ENCODE assay signal across 1 cellular context in the genomic region with DNA sequence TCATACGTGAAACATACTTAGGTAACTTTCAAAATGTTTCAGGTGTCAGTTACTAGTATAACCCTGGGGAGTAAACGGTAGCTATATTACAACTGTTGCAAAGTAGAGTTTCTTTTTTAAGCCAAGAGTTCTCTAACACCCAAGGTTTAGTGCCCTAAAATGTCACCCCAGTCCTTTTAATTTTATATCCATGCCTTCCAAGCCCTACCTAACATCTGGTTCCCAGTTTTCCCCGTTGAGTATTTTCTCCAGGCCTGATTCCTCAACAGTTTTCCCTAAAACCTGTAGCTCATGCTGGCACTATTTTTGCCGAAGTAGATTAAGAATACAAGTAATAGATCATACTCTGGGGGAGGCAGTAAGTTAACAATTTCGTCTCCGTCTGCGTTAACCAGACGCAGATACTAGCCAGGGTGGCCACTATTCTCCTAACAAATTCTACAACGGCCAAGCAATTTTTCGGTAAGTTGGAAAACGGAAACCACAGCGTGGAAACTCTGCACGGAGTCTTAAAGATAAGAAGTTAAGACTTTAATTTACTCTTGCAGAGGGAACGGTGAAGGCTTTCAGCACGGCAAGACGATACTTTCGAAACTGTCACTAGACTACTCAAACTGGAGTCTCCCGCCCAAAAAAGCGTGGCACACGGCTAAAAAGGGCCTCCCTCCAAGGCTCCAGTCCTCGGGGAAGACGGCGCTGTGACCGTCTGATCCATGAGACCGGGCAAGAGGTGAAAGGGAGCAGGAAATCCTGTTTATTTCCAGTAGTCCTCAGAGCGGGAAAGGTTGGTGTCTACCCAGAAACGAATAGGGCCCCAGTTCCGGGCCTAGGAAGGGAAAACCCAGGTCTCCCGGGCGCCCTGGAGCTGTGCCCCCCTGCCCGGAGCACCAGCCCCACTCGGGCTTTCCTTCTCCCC.
TF ChIP-seq lines count a peak whose summit lies in the region.

No MANE protein-coding gene starts in this region.

TF ChIP-seq in SK-N-SH treated with all-trans-retinoic acid at 6 μM for 48 hours, 23 proteins besides CTCF, POLR2A, EP300 and RAD21 (continued from another document):
- TF ChIP-seq ARNTL (CRISPR knock-in tag; IDR thresholded peaks at IDR 0.05; ENCODE audit: borderline replicate concordance, low read depth) (no peak), TCF4 (CRISPR knock-in tag; IDR thresholded peaks at IDR 0.05; ENCODE audit: borderline replicate concordance) (no peak), ZFP30 (CRISPR knock-in tag; IDR thresholded peaks at IDR 0.05) (no peak), PPARA (CRISPR knock-in tag; IDR thresholded peaks at IDR 0.05; ENCODE audit: borderline replicate concordance) (no peak), ISL1 (CRISPR knock-in tag; IDR thresholded peaks at IDR 0.05) (no peak), ZFP3 (CRISPR knock-in tag; IDR thresholded peaks at IDR 0.05) (no peak), CSDC2 (CRISPR knock-in tag; IDR thresholded peaks at IDR 0.05) (no peak), TOX (CRISPR knock-in tag; IDR thresholded peaks at IDR 0.05; ENCODE audit: borderline replicate concordance) (no peak), ZNF8 (CRISPR knock-in tag; IDR thresholded peaks at IDR 0.05) (no peak)
- TF ChIP-seq, protein P1, sequence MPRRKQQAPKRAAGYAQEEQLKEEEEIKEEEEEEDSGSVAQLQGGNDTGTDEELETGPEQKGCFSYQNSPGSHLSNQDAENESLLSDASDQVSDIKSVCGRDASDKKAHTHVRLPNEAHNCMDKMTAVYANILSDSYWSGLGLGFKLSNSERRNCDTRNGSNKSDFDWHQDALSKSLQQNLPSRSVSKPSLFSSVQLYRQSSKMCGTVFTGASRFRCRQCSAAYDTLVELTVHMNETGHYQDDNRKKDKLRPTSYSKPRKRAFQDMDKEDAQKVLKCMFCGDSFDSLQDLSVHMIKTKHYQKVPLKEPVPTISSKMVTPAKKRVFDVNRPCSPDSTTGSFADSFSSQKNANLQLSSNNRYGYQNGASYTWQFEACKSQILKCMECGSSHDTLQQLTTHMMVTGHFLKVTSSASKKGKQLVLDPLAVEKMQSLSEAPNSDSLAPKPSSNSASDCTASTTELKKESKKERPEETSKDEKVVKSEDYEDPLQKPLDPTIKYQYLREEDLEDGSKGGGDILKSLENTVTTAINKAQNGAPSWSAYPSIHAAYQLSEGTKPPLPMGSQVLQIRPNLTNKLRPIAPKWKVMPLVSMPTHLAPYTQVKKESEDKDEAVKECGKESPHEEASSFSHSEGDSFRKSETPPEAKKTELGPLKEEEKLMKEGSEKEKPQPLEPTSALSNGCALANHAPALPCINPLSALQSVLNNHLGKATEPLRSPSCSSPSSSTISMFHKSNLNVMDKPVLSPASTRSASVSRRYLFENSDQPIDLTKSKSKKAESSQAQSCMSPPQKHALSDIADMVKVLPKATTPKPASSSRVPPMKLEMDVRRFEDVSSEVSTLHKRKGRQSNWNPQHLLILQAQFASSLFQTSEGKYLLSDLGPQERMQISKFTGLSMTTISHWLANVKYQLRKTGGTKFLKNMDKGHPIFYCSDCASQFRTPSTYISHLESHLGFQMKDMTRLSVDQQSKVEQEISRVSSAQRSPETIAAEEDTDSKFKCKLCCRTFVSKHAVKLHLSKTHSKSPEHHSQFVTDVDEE (CRISPR knock-in tag; IDR thresholded peaks at IDR 0.05) = no peak
- TF ChIP-seq, protein P2, sequence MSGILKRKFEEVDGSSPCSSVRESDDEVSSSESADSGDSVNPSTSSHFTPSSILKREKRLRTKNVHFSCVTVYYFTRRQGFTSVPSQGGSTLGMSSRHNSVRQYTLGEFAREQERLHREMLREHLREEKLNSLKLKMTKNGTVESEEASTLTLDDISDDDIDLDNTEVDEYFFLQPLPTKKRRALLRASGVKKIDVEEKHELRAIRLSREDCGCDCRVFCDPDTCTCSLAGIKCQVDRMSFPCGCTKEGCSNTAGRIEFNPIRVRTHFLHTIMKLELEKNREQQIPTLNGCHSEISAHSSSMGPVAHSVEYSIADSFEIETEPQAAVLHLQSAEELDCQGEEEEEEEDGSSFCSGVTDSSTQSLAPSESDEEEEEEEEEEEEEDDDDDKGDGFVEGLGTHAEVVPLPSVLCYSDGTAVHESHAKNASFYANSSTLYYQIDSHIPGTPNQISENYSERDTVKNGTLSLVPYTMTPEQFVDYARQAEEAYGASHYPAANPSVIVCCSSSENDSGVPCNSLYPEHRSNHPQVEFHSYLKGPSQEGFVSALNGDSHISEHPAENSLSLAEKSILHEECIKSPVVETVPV (CRISPR knock-in tag; IDR thresholded peaks at IDR 0.05) = no peak
